ENCODE assay signal across 8 cellular contexts in the genomic region with DNA sequence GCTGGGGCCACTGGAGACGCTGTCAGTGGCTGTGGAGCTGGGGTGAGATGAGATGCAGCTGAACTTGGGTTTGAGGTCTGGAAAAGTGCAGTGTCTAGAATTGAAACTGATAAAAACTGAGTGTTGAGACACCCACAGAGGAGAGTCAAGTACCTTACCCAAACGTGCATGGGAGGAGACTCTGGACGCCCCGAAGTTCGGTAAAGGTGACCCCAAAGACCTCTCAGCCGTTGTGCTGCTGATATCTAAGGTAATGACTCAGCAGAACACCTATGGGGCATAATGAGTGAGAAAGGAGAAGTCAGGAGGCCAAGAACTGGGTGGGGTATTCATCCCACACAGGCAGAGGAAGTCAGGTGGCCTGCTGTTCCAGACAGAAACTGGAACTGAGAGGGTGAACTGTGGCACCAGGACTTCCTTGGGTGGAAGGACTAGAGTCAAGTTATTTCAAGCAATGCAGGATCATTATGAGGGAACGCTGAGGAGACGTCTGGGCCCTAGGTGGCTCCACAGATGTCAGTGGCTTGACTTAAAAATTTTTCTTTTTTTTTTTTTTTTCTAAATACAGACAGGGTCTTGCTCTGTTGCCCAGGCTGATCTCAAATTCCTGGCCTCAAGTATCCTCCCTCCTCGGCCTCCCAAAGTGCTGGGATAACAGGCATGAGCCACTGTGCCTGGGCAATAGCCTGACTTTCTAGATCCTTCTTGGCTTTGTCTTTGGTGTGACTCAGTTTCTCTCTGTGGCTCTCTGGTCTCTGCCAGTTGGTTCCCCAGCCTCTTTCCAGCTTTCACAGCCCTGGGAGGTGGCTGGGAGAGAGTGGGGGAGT.
DNase-seq lines count a peak whose midpoint lies in the region; ATAC-seq, FAIRE-seq and TF ChIP-seq lines count a peak whose summit lies in the region.

No MANE protein-coding gene starts in this region.

- peak; percentile 37 for DNase-seq in bronchial epithelial cell (ENCODE audit: low read depth)
- no peak for DNase-seq in NCI-H2029 treated with DMSO at 0.1 percent for 48 hours (lab: John Stamatoyannopoulos, UW)
- no peak for DNase-seq in sciatic nerve (ENCODE audit: low spot score)
- no peak for DNase-seq in NCI-H748 (lab: John Stamatoyannopoulos, UW; ENCODE audit: unreplicated experiment)
- DNase-seq in dorsolateral prefrontal cortex, result no peak

- no peaks in the 10 kb centered on the region for H3K36me3 ChIP-seq in bronchial epithelial cell (ENCODE audit: control insufficient read depth, insufficient read depth, low read length)

- H3K27ac ChIP-seq in dorsolateral prefrontal cortex, result no peak overlapping the region

- TF ChIP-seq CTCF in GM12873 (IDR thresholded peaks at IDR 0.05; ENCODE audit: insufficient read depth, low read depth, low read length, missing control alignments), result peak; percentile 4
- TF ChIP-seq CTCF in bronchial epithelial cell (IDR thresholded peaks at IDR 0.05; ENCODE audit: insufficient read depth, low read length, severe bottlenecking), result no peak
- no peak for TF ChIP-seq CTCF in dorsolateral prefrontal cortex (IDR thresholded peaks at IDR 0.05 in 54 of 56, conservative IDR thresholded peaks at IDR 0.05 in 2 of 56; ENCODE audit: low read depth in 1 of 56, partially characterized antibody in 56 of 56)

- H3K4me3 ChIP-seq in bronchial epithelial cell (ENCODE audit: low read depth, low read length) (no peak overlapping the region), dorsolateral prefrontal cortex (no peak overlapping the region)

- intact Hi-C loops in sciatic nerve (cut with DNase I), result no loop called here
- intact Hi-C loops in dorsolateral prefrontal cortex (cut with DNase I), result no loop called here

- ATAC-seq in GM21390 (IDR thresholded peaks at IDR 0.05; ENCODE audit: unreplicated experiment) (peak; percentile 86), HG03469 (IDR thresholded peaks at IDR 0.05; ENCODE audit: unreplicated experiment) (peak; percentile 64), sciatic nerve (no peak)

- FAIRE-seq in bronchial epithelial cell (lab: Jason Lieb, UNC), result no peak

- H3K27me3 ChIP-seq in bronchial epithelial cell (ENCODE audit: control insufficient read depth, insufficient read depth, low read length) (no peaks in the 10 kb centered on the region), dorsolateral prefrontal cortex (peaks cover 0 to 4% (median 0%) of the 10 kb centered on the region in 45 donors)
